Comparison of ENCODE assay signal across 12 cellular contexts in genomic region chr7:2031496-2031895, GRCh38.
DNase-seq lines count a peak whose midpoint lies in the region; ATAC-seq and TF ChIP-seq lines count a peak whose summit lies in the region.
"Had no signal": no experiment of that assay in that cellular context is flagged by ENCODE, and none has a peak within 500 bp of the region (broad histone marks: within the 10 kb centered on the region; RNA-seq: fewer than 3 reads in every experiment).

No MANE protein-coding gene starts in this region.

- WGBS in right cardiac atrium = 87% methylated on average over 14 of the region's 14 CpGs

- H4K20me1 ChIP-seq in OCI-LY7 (ENCODE audit: insufficient read depth, low read length) = no peaks in the 10 kb centered on the region

- no peaks in the 10 kb centered on the region for H3K9me2 ChIP-seq in OCI-LY7 (ENCODE audit: insufficient read depth, low read length)

- peaks cover 23% of the 10 kb centered on the region for H3K4me1 ChIP-seq in OCI-LY7 (ENCODE audit: insufficient read depth, low read length, poor library complexity, severe bottlenecking)
- no peaks in the 10 kb centered on the region for H3K4me1 ChIP-seq in right cardiac atrium (ENCODE audit: control insufficient read depth, insufficient read depth, low read length)

- no peak for ATAC-seq in activated CD4-positive, CD25-positive, alpha-beta regulatory T cell treated with anti-CD3 and anti-CD28 coated beads, Interleukin-2, amount 50 U/mL, for 24 hours
- ATAC-seq in right cardiac atrium (peak in 1 of 2 donors; percentile 35), HG03469 (IDR thresholded peaks at IDR 0.05; ENCODE audit: unreplicated experiment) (no peak)

- no peaks in the 10 kb centered on the region for H3K27me3 ChIP-seq in right cardiac atrium (ENCODE audit: control insufficient read depth, insufficient read depth)
- H3K27me3 ChIP-seq: testis had no signal

- H3K27ac ChIP-seq in OCI-LY7 (ENCODE audit: low read depth, low read length, poor library complexity, severe bottlenecking) (peak overlapping the region; percentile 43), right cardiac atrium (ENCODE audit: low read length) (no peak overlapping the region)
- H3K27ac ChIP-seq: testis had no signal

- intact Hi-C loops in OCI-LY7 (cut with micrococcal nuclease; ENCODE audit: unreplicated experiment) (loop anchor here (5.0 kb wide), 1 partner anchor 49 kb away; no protein-coding TSS in a partner anchor), right cardiac atrium (cut with DNase I) (no loop called here), posterior vena cava (cut with DNase I) (no loop called here)

- DNase-seq in activated CD4-positive, CD25-positive, alpha-beta regulatory T cell treated with anti-CD3 and anti-CD28 coated beads, Interleukin-2, amount 50 U/mL, for 72 hours = peak; percentile 24
- DNase-seq in OCI-LY7 (ENCODE audit: low spot score) (peak; percentile 62), right cardiac atrium (peak in 2 of 3 donors; percentile 18 to 20), posterior vena cava (ENCODE audit: low spot score) (peak; percentile 78), anterior cingulate cortex (lab: John Stamatoyannopoulos, UW) (no peak), activated gamma-delta T cell treated with Interleukin-2 at 50 U/mL for 16 hours (no peak)
- DNase-seq: 8988T; activated CD8-positive, alpha-beta memory T cell treated with anti-CD3 and anti-CD28 coated beads, Interleukin-2, amount 50 U/mL, for 48 hours; midbrain; testis had no signal

- no peak for TF ChIP-seq CTCF in OCI-LY7 (conservative IDR thresholded peaks at IDR 0.05; ENCODE audit: low read length)

- BruUV-seq in OCI-LY7 (replicated peaks; lab: Mats Ljungman, UMichigan) = no TSS peak

- CTCF ChIA-PET in OCI-LY7 (lab: Charles Lee; ENCODE audit: unreplicated experiment) = no interaction called here

- no peak overlapping the region; the same call in 1 of the 2 replicates for H2AFZ ChIP-seq in OCI-LY7 (ENCODE audit: low read length)

- no peaks in the 10 kb centered on the region; the same call in 1 of the 2 replicates for H3K36me3 ChIP-seq in OCI-LY7 (ENCODE audit: insufficient read depth, low read length)

- POLR2A ChIA-PET in OCI-LY7 (lab: Charles Lee) = no interaction called here

- H3K4me2 ChIP-seq in OCI-LY7 (ENCODE audit: low read length) = peak overlapping the region; percentile 54

- H3K9me3 ChIP-seq in OCI-LY7 (ENCODE audit: low read length) = peaks cover 12% of the 10 kb centered on the region; the same call in 1 of the 2 replicates
- H3K9me3 ChIP-seq in right cardiac atrium (ENCODE audit: control insufficient read depth, low read length) = no peaks in the 10 kb centered on the region
- H3K9me3 ChIP-seq: testis had no signal

- no peaks in the 10 kb centered on the region for H3K79me2 ChIP-seq in OCI-LY7 (ENCODE audit: insufficient read depth, low read depth, low read length)

- peak overlapping the region; percentile 0 for H3K4me3 ChIP-seq in OCI-LY7 (ENCODE audit: low read depth, low read length, poor library complexity, severe bottlenecking)
- H3K4me3 ChIP-seq in right cardiac atrium (ENCODE audit: low read length) = no peak overlapping the region
- H3K4me3 ChIP-seq: testis had no signal

Comparison
In these comparisons a context has a peak if more than half of its experiments do, and no peak if none do; other contexts are left out.
1. DNase-seq: peak in activated CD4-positive, CD25-positive, alpha-beta regulatory T cell treated with anti-CD3 and anti-CD28 coated beads, Interleukin-2, amount 50 U/mL, for 72 hours (single experiment), OCI-LY7 (single experiment), right cardiac atrium (2 of 3) and posterior vena cava (single experiment); none in anterior cingulate cortex (0 of 58) and activated gamma-delta T cell treated with Interleukin-2 at 50 U/mL for 16 hours (single experiment).